20 cellular contexts compared by ENCODE assay signal in the genomic region with DNA sequence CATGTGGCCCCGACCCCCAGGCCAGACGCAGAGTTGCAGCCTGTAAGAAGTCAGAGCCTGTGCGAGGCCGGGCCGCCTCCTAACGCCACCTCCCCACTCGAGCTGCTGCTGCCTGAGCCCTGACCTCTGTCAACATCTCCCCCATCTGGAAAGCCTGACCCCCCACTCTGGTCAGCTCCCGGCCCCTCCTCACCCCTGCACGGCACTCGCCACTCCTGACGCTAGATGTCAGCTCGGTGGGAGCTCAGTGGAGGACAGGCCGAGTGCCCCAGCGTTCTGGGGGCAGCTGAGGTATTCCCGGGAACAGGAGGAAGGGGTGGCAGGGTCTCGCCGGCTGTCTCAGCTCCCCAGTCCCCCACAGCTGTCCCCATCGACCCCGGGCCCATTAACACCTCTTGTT. TPM values are rescaled to one million over a fixed set of nuclear protein-coding genes. Genes with fewer than 3 reads are reported as not detected.
DNase-seq lines count a peak whose midpoint lies in the region; ATAC-seq and TF ChIP-seq lines count a peak whose summit lies in the region.
"Had no signal": no experiment of that assay in that cellular context is flagged by ENCODE, and none has a peak within 500 bp of the region (broad histone marks: within the 10 kb centered on the region; RNA-seq: fewer than 3 reads in every experiment).

No MANE protein-coding gene starts in this region.

- ATAC-seq in SK-N-SH treated with all-trans-retinoic acid at 6 μM for 48 hours (no peak; the same call in 2 of the 3 replicates), WTC11 (no peak)
- ATAC-seq: A549, GM12878, HepG2 had no signal

- H3K4me2 ChIP-seq in SK-N-SH: no peak overlapping the region
- H3K4me2 ChIP-seq: A549 had no signal

- CTCF ChIA-PET in SK-N-SH (lab: Yijun Ruan, JAX): interaction anchor here (0.6 to 6.9 kb wide), 7 partner anchors 10 to 99 kb away, joined by 3 to 69 read pairs (median 5); no protein-coding TSS in a partner anchor
- CTCF ChIA-PET in WTC11 (lab: Charles Lee): interaction anchor here (0.5 to 6.5 kb wide), 4 partner anchors 14 to 98 kb away, joined by 3 to 35 read pairs (median 4); no protein-coding TSS in a partner anchor
- CTCF ChIA-PET in MCF 10A (lab: Yijun Ruan, JAX): interaction anchor here (0.6 to 0.7 kb wide), 2 partner anchors 16 to 97 kb away, joined by 3 read pairs; no protein-coding TSS in a partner anchor

- H3K9me3 ChIP-seq in SK-N-SH (no peaks in the 10 kb centered on the region), BE2C (no peaks in the 10 kb centered on the region)
- H3K9me3 ChIP-seq: A549, BLaER1, HAP-1 had no signal

- H3K4me1 Mint-ChIP-seq in WTC11: 0 out of 2 replicates have a peak, but pooled peaks cover 2% of the 10 kb centered on the region
- peaks cover 3% of the 10 kb centered on the region for H3K4me1 Mint-ChIP-seq in glutamatergic neuron (ENCODE audit: low read depth, unreplicated experiment)
- no peaks in the 10 kb centered on the region for H3K4me1 Mint-ChIP-seq in MCF 10A (ENCODE audit: insufficient read depth, unreplicated experiment)
- H3K4me1 Mint-ChIP-seq: CD14-positive monocyte; CD4-positive, alpha-beta memory T cell had no signal

- no peak for TF ChIP-seq EP300 in SK-N-SH (IDR thresholded peaks at IDR 0.05; ENCODE audit: borderline replicate concordance in 1 of 2, low read depth in 1 of 2, low read length in 1 of 2)

- H3K27me3 ChIP-seq in SK-N-SH (ENCODE audit: insufficient read depth) (peaks cover 94% of the 10 kb centered on the region), BE2C (no peaks in the 10 kb centered on the region; the same call in 1 of the 2 replicates)

- no peaks in the 10 kb centered on the region for H3K79me2 ChIP-seq in SK-N-SH (ENCODE audit: insufficient read depth)

- no peak overlapping the region for H3K4me3 ChIP-seq in SK-N-SH (ENCODE audit: low read depth in 2 of 2, low read length in 1 of 2)
- no peak overlapping the region for H3K4me3 ChIP-seq in BE2C (ENCODE audit: low read depth, low read length)
- H3K4me3 ChIP-seq: A549, BLaER1, GM12878, HAP-1 had no signal

- H3K4me1 ChIP-seq in SK-N-SH (ENCODE audit: control insufficient read depth in 1 of 2, insufficient read depth in 2 of 2, low read depth in 1 of 2, low read length in 1 of 2) (no peaks in the 10 kb centered on the region), BE2C (no peaks in the 10 kb centered on the region)
- H3K4me1 ChIP-seq: A549 had no signal

- POLR2A ChIA-PET in SK-N-SH (lab: Yijun Ruan, JAX): no interaction called here
- POLR2A ChIA-PET in WTC11 (lab: Charles Lee): no interaction called here
- POLR2A ChIA-PET in MCF 10A (lab: Yijun Ruan, JAX): no interaction called here

- H3K36me3 Mint-ChIP-seq in WTC11 (no peaks in the 10 kb centered on the region), glutamatergic neuron (ENCODE audit: unreplicated experiment) (no peaks in the 10 kb centered on the region), MCF 10A (ENCODE audit: insufficient read depth, unreplicated experiment) (no peaks in the 10 kb centered on the region)
- H3K36me3 Mint-ChIP-seq: CD14-positive monocyte; CD4-positive, alpha-beta memory T cell had no signal

- no peaks in the 10 kb centered on the region for H3K36me3 ChIP-seq in SK-N-SH (replicated peaks in 1 of 2; ENCODE audit: control insufficient read depth in 1 of 2, insufficient read depth in 2 of 2, low read length in 1 of 2)
- no peaks in the 10 kb centered on the region for H3K36me3 ChIP-seq in BE2C
- H3K36me3 ChIP-seq: BLaER1, HAP-1 had no signal

- TF ChIP-seq CTCF in SK-N-SH (IDR thresholded peaks at IDR 0.05) (no peak), BE2C (IDR thresholded peaks at IDR 0.05; ENCODE audit: low read depth, low read length) (no peak), WTC11 (IDR thresholded peaks at IDR 0.05) (no peak), glutamatergic neuron (IDR thresholded peaks at IDR 0.05; ENCODE audit: partially characterized antibody, unreplicated experiment) (no peak), MCF 10A (IDR thresholded peaks at IDR 0.05; ENCODE audit: unreplicated experiment) (no peak)

- no peaks in the 10 kb centered on the region for H4K20me1 ChIP-seq in SK-N-SH (ENCODE audit: insufficient read depth)

- no peak overlapping the region for H3K27ac ChIP-seq in SK-N-SH (ENCODE audit: low read depth in 2 of 2, low read length in 1 of 2)
- H3K27ac ChIP-seq: 22Rv1, A549, BLaER1 had no signal

- 5% methylated on average over 10 of the region's 19 CpGs for WGBS in SK-N-SH (ENCODE audit: low lambda C conversion rate)

- no TSS peak for BruUV-seq in MCF 10A (replicated peaks; lab: Mats Ljungman, UMichigan)

- in situ Hi-C loops in KBM-7 (cut with MboI; ENCODE audit: low pct_unique_long_range_greater_than_20kb, low sequenced_read_pairs): no loop called here

- no peak overlapping the region for H2AFZ ChIP-seq in SK-N-SH (ENCODE audit: low read depth)

- no peaks in the 10 kb centered on the region for H3K9me2 ChIP-seq in SK-N-SH

- DNase-seq in SK-N-SH: peak; percentile 60
- DNase-seq in BE2C: peak; percentile 8
- peak; percentile 11 for DNase-seq in WTC11 (ENCODE audit: low spot score)
- peak; percentile 16 for DNase-seq in glutamatergic neuron
- DNase-seq in NCI-H524 (lab: John Stamatoyannopoulos, UW): no peak
- DNase-seq in KBM-7: no peak
- no peak for DNase-seq in MCF 10A (ENCODE audit: unreplicated experiment)
- DNase-seq: AML-193; Calu3; CD4-positive, alpha-beta memory T cell; DMS79 treated with DMSO at 0.1 percent for 48 hours; GOT3 had no signal

- H3F3A ChIP-seq in SK-N-SH (replicated peaks; ENCODE audit: insufficient read depth): no peaks in the 10 kb centered on the region

- intact Hi-C loops in MCF 10A (cut with micrococcal nuclease): no loop called here

- no peak for TF ChIP-seq RAD21 in SK-N-SH (IDR thresholded peaks at IDR 0.05; ENCODE audit: low read length)

- H3K27me3 Mint-ChIP-seq in WTC11 (ENCODE audit: low read depth) (peaks cover under 1% of the 10 kb centered on the region), glutamatergic neuron (ENCODE audit: unreplicated experiment) (peaks cover 8% of the 10 kb centered on the region), MCF 10A (ENCODE audit: insufficient read depth, unreplicated experiment) (peaks cover 33% of the 10 kb centered on the region)

- H3K4me3 Mint-ChIP-seq in WTC11 (no peak overlapping the region), glutamatergic neuron (ENCODE audit: unreplicated experiment) (peak overlapping the region; percentile 6), MCF 10A (ENCODE audit: unreplicated experiment) (no peak overlapping the region)
- H3K4me3 Mint-ChIP-seq: CD14-positive monocyte; CD4-positive, alpha-beta memory T cell had no signal

- no peak overlapping the region for H3K9ac ChIP-seq in SK-N-SH
- H3K9ac ChIP-seq: BLaER1 had no signal

- H3K27ac Mint-ChIP-seq in WTC11 (no peak overlapping the region), glutamatergic neuron (ENCODE audit: unreplicated experiment) (no peak overlapping the region), MCF 10A (ENCODE audit: low read depth, unreplicated experiment) (no peak overlapping the region)
- H3K27ac Mint-ChIP-seq: CD14-positive monocyte; CD4-positive, alpha-beta memory T cell had no signal

- H3K9me3 Mint-ChIP-seq in WTC11 (no peaks in the 10 kb centered on the region), glutamatergic neuron (ENCODE audit: unreplicated experiment) (peaks cover 4% of the 10 kb centered on the region), MCF 10A (ENCODE audit: unreplicated experiment) (no peaks in the 10 kb centered on the region)
- H3K9me3 Mint-ChIP-seq: CD14-positive monocyte; CD4-positive, alpha-beta memory T cell had no signal

TF ChIP-seq in SK-N-SH, 30 proteins besides CTCF, POLR2A, EP300 and RAD21:
- no peak for TF ChIP-seq MEF2A (IDR thresholded peaks at IDR 0.05; ENCODE audit: borderline replicate concordance, low read depth)
- TF ChIP-seq RFX5 (IDR thresholded peaks at IDR 0.05; ENCODE audit: low read length): no peak
- TF ChIP-seq, protein P1, sequence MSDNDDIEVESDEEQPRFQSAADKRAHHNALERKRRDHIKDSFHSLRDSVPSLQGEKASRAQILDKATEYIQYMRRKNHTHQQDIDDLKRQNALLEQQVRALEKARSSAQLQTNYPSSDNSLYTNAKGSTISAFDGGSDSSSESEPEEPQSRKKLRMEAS (IDR thresholded peaks at IDR 0.05; ENCODE audit: low read depth): no peak
- TF ChIP-seq NFIC (IDR thresholded peaks at IDR 0.05; ENCODE audit: borderline replicate concordance): no peak

TF ChIP-seq in SK-N-SH treated with all-trans-retinoic acid at 6 μM for 48 hours, 23 proteins besides CTCF, POLR2A, EP300 and RAD21 (continues in another document):
- TF ChIP-seq TOX (CRISPR knock-in tag; IDR thresholded peaks at IDR 0.05; ENCODE audit: borderline replicate concordance): no peak
- TF ChIP-seq OSR1 (CRISPR knock-in tag; IDR thresholded peaks at IDR 0.05): no peak
- TF ChIP-seq ZFP30 (CRISPR knock-in tag; IDR thresholded peaks at IDR 0.05): no peak
- no peak for TF ChIP-seq ZNF565 (CRISPR knock-in tag; conservative IDR thresholded peaks at IDR 0.05; ENCODE audit: low read depth)
- no peak for TF ChIP-seq BACH2 (CRISPR knock-in tag; IDR thresholded peaks at IDR 0.05; ENCODE audit: borderline replicate concordance)
- TF ChIP-seq GLIS3 (CRISPR knock-in tag; IDR thresholded peaks at IDR 0.05): no peak
- TF ChIP-seq ISL1 (CRISPR knock-in tag; IDR thresholded peaks at IDR 0.05): no peak
- no peak for TF ChIP-seq ARNTL (CRISPR knock-in tag; IDR thresholded peaks at IDR 0.05; ENCODE audit: borderline replicate concordance, low read depth)
- TF ChIP-seq PPARA (CRISPR knock-in tag; IDR thresholded peaks at IDR 0.05; ENCODE audit: borderline replicate concordance): no peak
- no peak for TF ChIP-seq ESRRG (CRISPR knock-in tag; IDR thresholded peaks at IDR 0.05)

TF ChIP-seq in WTC11, 78 proteins besides CTCF, POLR2A, EP300 and RAD21 (continues in another document):
- no peak for TF ChIP-seq RELA (CRISPR knock-in tag; IDR thresholded peaks at IDR 0.05; ENCODE audit: borderline replicate concordance)

RNA-seq across cellular contexts. Expression of a gene that starts 19.9 kb away (rescaled TPM):
- not detected in 2 replicates for polyA plus RNA-seq in SK-N-SH (2012; rRNA removed)
- not detected in 2 replicates for polyA plus RNA-seq in SK-N-SH (2012; cell fraction: cytosol; rRNA removed)
- polyA plus RNA-seq in SK-N-SH (2012; cell fraction: nucleus; rRNA removed): 0.02 and 0.04 TPM in 2 replicates
- polyA plus RNA-seq in BE2C (2012; ENCODE audit: insufficient read depth, insufficient read length, low read depth): not detected
- total RNA-seq in WTC11 (2021) (0.11 TPM in 1 of 3 replicates, not detected in the others), glutamatergic neuron (ENCODE audit: unreplicated experiment) (0.81 TPM), MCF 10A (2022) (0.22 and 0.26 TPM in 2 replicates)
- total RNA-seq: Calu3; CD4-positive, alpha-beta memory T cell; GM12878; HepG2 had no signal
- polyA plus RNA-seq: CD14-positive monocyte; CD4-positive, alpha-beta memory T cell; GM12878; HepG2 had no signal

Comparison
In these comparisons a context has a peak if more than half of its experiments do, and no peak if none do; other contexts are left out.
1. DNase-seq: peak in SK-N-SH (single experiment), BE2C (single experiment), WTC11 (single experiment) and glutamatergic neuron (single experiment); none in NCI-H524 (0 of 2), KBM-7 (single experiment) and MCF 10A (single experiment).